2 cellular contexts compared by ENCODE assay signal in the genomic region with DNA sequence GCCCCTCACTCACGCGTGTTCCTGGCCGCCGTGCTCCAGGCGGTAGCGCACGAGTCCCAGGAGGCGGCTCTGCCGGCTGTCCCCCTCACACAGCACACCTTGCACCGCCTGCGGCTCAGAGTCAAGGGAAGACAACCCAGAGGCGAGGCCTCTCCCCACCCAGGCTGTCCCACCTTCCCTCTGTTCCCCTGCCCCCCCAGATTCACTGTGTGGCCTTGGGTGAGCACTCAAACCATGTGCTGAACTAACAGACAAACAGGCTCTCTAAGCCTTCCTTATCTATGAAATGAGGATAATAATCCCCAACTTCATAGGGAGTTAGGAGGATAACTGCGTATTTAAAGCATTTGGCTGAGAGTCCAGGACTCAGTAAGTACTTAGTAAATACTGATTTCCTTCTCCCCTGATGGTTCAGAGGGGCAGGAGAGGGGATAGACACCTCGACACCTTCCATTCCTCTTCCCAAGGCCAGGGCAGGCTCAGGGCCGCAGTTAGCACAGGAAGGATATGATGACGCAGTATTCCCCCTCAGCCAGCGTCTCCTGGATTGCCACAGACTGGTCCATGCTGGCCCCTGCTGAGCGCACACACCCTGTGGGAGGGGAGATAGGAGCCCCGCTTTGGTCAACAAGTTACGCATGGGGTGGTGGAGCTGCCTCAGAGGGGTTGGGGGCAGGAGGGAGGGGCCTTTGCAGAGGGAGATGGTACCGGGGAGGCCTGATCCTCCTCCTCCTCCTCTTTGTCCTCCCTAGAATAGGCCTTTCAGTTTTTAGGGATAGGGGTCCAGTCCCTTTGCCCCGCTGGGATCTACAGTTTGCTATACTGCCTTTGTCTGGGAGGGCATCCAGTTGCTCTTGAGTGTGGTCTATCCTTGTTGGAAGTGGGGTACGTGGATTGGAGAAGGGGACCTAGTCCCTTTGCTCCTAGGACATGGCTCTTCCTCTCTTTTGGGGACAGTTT.
TF ChIP-seq lines count a peak whose summit lies in the region.

No MANE protein-coding gene starts in this region.

TF ChIP-seq in HEK293, 187 proteins besides CTCF, POLR2A, EP300 and RAD21 (continued from another document and continues in another):
- TF ChIP-seq, protein P1, sequence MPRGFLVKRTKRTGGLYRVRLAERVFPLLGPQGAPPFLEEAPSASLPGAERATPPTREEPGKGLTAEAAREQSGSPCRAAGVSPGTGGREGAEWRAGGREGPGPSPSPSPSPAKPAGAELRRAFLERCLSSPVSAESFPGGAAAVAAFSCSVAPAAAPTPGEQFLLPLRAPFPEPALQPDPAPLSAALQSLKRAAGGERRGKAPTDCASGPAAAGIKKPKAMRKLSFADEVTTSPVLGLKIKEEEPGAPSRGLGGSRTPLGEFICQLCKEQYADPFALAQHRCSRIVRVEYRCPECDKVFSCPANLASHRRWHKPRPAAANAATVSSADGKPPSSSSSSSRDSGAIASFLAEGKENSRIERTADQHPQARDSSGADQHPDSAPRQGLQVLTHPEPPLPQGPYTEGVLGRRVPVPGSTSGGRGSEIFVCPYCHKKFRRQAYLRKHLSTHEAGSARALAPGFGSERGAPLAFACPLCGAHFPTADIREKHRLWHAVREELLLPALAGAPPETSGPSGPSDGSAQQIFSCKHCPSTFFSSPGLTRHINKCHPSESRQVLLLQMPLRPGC (tag by site-specific recombination; IDR thresholded peaks at IDR 0.05), result no peak
- TF ChIP-seq FEZF1 (tag by site-specific recombination; IDR thresholded peaks at IDR 0.05) (no peak), ZSCAN16 (tag by site-specific recombination; IDR thresholded peaks at IDR 0.05) (no peak), ZNF629 (tag by site-specific recombination; IDR thresholded peaks at IDR 0.05) (peak; percentile 84), IKZF3 (tag by site-specific recombination; IDR thresholded peaks at IDR 0.05) (peak; percentile 59), ZNF776 (tag by site-specific recombination; IDR thresholded peaks at IDR 0.05; ENCODE audit: borderline replicate concordance) (no peak), ZNF302 (tag by site-specific recombination; IDR thresholded peaks at IDR 0.05; ENCODE audit: low read depth) (no peak), ZXDB (tag by site-specific recombination; IDR thresholded peaks at IDR 0.05) (0 out of 2 replicates have a peak, but pooled peaks have one; percentile 9), SCRT2 (tag by site-specific recombination; IDR thresholded peaks at IDR 0.05) (peak; percentile 92), ZNF514 (tag by site-specific recombination; IDR thresholded peaks at IDR 0.05) (no peak), KLF1 (tag by site-specific recombination; IDR thresholded peaks at IDR 0.05) (0 out of 2 replicates have a peak, but pooled peaks have one; percentile 12), ZNF623 (tag by site-specific recombination; IDR thresholded peaks at IDR 0.05) (no peak), ZNF596 (tag by site-specific recombination; IDR thresholded peaks at IDR 0.05) (no peak), ZNF600 (tag by site-specific recombination; IDR thresholded peaks at IDR 0.05) (peak; percentile 77), ZNF404 (tag by site-specific recombination; IDR thresholded peaks at IDR 0.05) (no peak), ZNF114 (tag by site-specific recombination; IDR thresholded peaks at IDR 0.05) (no peak), ZNF571 (tag by site-specific recombination; IDR thresholded peaks at IDR 0.05) (no peak), ZSCAN30 (tag by site-specific recombination; IDR thresholded peaks at IDR 0.05) (peak; percentile 13; the same call in 1 of the 2 replicates), ZNF658 (tag by site-specific recombination; IDR thresholded peaks at IDR 0.05) (no peak), ZNF335 (tag by site-specific recombination; conservative IDR thresholded peaks at IDR 0.05) (peak; percentile 47; the same call in 1 of the 2 replicates), OVOL3 (tag by site-specific recombination; IDR thresholded peaks at IDR 0.05) (no peak), ZEB2 (tag by site-specific recombination; IDR thresholded peaks at IDR 0.05) (peak; percentile 18; the same call in 1 of the 2 replicates)
- TF ChIP-seq, protein P2, sequence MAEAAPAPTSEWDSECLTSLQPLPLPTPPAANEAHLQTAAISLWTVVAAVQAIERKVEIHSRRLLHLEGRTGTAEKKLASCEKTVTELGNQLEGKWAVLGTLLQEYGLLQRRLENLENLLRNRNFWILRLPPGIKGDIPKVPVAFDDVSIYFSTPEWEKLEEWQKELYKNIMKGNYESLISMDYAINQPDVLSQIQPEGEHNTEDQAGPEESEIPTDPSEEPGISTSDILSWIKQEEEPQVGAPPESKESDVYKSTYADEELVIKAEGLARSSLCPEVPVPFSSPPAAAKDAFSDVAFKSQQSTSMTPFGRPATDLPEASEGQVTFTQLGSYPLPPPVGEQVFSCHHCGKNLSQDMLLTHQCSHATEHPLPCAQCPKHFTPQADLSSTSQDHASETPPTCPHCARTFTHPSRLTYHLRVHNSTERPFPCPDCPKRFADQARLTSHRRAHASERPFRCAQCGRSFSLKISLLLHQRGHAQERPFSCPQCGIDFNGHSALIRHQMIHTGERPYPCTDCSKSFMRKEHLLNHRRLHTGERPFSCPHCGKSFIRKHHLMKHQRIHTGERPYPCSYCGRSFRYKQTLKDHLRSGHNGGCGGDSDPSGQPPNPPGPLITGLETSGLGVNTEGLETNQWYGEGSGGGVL (tag by site-specific recombination; IDR thresholded peaks at IDR 0.05), result peak; percentile 84
- TF ChIP-seq, protein P3, sequence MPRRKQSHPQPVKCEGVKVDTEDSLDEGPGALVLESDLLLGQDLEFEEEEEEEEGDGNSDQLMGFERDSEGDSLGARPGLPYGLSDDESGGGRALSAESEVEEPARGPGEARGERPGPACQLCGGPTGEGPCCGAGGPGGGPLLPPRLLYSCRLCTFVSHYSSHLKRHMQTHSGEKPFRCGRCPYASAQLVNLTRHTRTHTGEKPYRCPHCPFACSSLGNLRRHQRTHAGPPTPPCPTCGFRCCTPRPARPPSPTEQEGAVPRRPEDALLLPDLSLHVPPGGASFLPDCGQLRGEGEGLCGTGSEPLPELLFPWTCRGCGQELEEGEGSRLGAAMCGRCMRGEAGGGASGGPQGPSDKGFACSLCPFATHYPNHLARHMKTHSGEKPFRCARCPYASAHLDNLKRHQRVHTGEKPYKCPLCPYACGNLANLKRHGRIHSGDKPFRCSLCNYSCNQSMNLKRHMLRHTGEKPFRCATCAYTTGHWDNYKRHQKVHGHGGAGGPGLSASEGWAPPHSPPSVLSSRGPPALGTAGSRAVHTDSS (tag by site-specific recombination; IDR thresholded peaks at IDR 0.05), result peak; percentile 53; the same call in 1 of the 2 replicates
- TF ChIP-seq, protein P4, sequence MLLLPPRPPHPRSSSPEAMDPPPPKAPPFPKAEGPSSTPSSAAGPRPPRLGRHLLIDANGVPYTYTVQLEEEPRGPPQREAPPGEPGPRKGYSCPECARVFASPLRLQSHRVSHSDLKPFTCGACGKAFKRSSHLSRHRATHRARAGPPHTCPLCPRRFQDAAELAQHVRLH (tag by site-specific recombination; IDR thresholded peaks at IDR 0.05), result no peak
- TF ChIP-seq, protein P5, sequence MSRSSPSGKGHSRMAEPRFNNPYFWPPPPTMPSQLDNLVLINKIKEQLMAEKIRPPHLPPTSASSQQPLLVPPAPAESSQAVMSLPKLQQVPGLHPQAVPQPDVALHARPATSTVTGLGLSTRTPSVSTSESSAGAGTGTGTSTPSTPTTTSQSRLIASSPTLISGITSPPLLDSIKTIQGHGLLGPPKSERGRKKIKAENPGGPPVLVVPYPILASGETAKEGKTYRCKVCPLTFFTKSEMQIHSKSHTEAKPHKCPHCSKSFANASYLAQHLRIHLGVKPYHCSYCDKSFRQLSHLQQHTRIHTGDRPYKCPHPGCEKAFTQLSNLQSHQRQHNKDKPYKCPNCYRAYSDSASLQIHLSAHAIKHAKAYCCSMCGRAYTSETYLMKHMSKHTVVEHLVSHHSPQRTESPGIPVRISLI (tag by site-specific recombination; IDR thresholded peaks at IDR 0.05), result no peak

TF ChIP-seq in neural cell, 6 proteins besides CTCF, POLR2A, EP300 and RAD21 (continued from another document):
- TF ChIP-seq, protein P6, sequence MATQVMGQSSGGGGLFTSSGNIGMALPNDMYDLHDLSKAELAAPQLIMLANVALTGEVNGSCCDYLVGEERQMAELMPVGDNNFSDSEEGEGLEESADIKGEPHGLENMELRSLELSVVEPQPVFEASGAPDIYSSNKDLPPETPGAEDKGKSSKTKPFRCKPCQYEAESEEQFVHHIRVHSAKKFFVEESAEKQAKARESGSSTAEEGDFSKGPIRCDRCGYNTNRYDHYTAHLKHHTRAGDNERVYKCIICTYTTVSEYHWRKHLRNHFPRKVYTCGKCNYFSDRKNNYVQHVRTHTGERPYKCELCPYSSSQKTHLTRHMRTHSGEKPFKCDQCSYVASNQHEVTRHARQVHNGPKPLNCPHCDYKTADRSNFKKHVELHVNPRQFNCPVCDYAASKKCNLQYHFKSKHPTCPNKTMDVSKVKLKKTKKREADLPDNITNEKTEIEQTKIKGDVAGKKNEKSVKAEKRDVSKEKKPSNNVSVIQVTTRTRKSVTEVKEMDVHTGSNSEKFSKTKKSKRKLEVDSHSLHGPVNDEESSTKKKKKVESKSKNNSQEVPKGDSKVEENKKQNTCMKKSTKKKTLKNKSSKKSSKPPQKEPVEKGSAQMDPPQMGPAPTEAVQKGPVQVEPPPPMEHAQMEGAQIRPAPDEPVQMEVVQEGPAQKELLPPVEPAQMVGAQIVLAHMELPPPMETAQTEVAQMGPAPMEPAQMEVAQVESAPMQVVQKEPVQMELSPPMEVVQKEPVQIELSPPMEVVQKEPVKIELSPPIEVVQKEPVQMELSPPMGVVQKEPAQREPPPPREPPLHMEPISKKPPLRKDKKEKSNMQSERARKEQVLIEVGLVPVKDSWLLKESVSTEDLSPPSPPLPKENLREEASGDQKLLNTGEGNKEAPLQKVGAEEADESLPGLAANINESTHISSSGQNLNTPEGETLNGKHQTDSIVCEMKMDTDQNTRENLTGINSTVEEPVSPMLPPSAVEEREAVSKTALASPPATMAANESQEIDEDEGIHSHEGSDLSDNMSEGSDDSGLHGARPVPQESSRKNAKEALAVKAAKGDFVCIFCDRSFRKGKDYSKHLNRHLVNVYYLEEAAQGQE (IDR thresholded peaks at IDR 0.05; ENCODE audit: borderline replicate concordance), result no peak
- TF ChIP-seq EZH2 (IDR thresholded peaks at IDR 0.05; ENCODE audit: borderline replicate concordance, insufficient read depth, low read length, poor library complexity, severe bottlenecking) (no peak), MXI1 (conservative IDR thresholded peaks at IDR 0.05; ENCODE audit: poor library complexity, severe bottlenecking) (no peak), TAF1 (IDR thresholded peaks at IDR 0.05; ENCODE audit: low read depth) (no peak), SMC3 (conservative IDR thresholded peaks at IDR 0.05; ENCODE audit: poor library complexity) (no peak)
